9 cellular contexts compared by ENCODE assay signal in genomic region chr2:212918336-212918735, GRCh38.
"Had no signal": no experiment of that assay in that cellular context is flagged by ENCODE, and none has a peak within 500 bp of the region (broad histone marks: within the 10 kb centered on the region; RNA-seq: fewer than 3 reads in every experiment).

No MANE protein-coding gene starts in this region.

- H3K4me3 ChIP-seq: GM23338 had no signal

- ATAC-seq: GM23338, HepG2 had no signal

- H3K36me3 Mint-ChIP-seq: IgD-negative memory B cell had no signal

- H2AFZ ChIP-seq: GM23338 had no signal

- H3K4me2 ChIP-seq: GM23338 had no signal

- H3K9me3 Mint-ChIP-seq: GM23338, H9, IgD-negative memory B cell had no signal

- FAIRE-seq: H1, H54, HepG2, HTR-8/SVneo had no signal

- H3K4me3 Mint-ChIP-seq: GM23338, H9, IgD-negative memory B cell had no signal

- DNase-seq: H9, HCEC 1CT, KBM-7 had no signal

- H3K27ac Mint-ChIP-seq: GM23338, H9, IgD-negative memory B cell had no signal
